In the genomic region with DNA sequence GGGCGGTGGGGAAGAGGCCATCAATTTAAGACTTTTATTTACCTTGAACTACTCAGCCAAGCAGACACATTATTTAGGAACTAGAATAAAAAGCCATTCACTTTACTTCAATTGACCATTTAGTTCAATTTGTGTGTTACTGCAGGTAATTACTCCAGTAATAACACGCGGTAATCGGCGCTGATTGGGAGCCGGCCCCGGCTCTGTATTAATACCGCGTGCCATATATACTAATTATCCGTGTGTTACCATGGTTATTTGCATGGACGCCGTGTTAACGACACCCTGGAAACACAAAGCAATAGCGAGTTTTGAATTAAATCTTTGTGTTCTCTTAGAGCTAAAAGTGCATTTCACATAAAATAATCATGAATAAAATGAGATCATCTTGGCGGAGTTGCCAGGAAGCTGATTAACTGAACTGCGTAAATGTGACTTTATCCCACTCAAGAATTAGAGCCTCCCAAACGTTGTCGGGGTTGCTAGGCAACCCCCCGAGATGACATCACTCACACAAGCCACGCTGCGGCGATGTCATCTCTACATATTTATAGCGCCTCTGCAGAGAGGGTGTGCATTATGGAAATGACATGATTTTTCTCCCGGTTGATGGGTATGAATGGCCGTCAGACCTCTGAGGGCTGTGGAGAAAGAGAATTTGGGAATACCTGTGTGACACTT, we compare ENCODE assay signal across 1 cellular context.
TF ChIP-seq lines count a peak whose summit lies in the region.

No MANE protein-coding gene starts in this region.

TF ChIP-seq in SK-N-SH, 30 proteins besides CTCF, POLR2A, EP300 and RAD21 (continued from another document):
- TF ChIP-seq, protein P1, sequence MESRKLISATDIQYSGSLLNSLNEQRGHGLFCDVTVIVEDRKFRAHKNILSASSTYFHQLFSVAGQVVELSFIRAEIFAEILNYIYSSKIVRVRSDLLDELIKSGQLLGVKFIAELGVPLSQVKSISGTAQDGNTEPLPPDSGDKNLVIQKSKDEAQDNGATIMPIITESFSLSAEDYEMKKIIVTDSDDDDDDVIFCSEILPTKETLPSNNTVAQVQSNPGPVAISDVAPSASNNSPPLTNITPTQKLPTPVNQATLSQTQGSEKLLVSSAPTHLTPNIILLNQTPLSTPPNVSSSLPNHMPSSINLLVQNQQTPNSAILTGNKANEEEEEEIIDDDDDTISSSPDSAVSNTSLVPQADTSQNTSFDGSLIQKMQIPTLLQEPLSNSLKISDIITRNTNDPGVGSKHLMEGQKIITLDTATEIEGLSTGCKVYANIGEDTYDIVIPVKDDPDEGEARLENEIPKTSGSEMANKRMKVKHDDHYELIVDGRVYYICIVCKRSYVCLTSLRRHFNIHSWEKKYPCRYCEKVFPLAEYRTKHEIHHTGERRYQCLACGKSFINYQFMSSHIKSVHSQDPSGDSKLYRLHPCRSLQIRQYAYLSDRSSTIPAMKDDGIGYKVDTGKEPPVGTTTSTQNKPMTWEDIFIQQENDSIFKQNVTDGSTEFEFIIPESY (IDR thresholded peaks at IDR 0.05; ENCODE audit: borderline replicate concordance, low read depth) = no peak
- TF ChIP-seq JUND (IDR thresholded peaks at IDR 0.05) = no peak
